16 cellular contexts compared by ENCODE assay signal in genomic region chr7:103532955-103533354, GRCh38.
"Had no signal": no experiment of that assay in that cellular context is flagged by ENCODE, and none has a peak within 500 bp of the region (broad histone marks: within the 10 kb centered on the region; RNA-seq: fewer than 3 reads in every experiment).

No MANE protein-coding gene starts in this region.

- H3K9me3 ChIP-seq: body of pancreas, psoas muscle, sigmoid colon, tibial artery, vagina had no signal

- ATAC-seq: activated T-cell treated with anti-CD3 and anti-CD28 coated beads, Interleukin-2, amount 50 U/mL, for 72 hours; body of pancreas; effector memory CD8-positive, alpha-beta T cell; psoas muscle; WTC11 had no signal

- H3K27ac ChIP-seq: body of pancreas, psoas muscle, sigmoid colon, tibial artery, vagina had no signal

- H3K36me3 ChIP-seq: sigmoid colon, tibial artery, vagina had no signal

- H3K4me1 ChIP-seq: body of pancreas, psoas muscle, sigmoid colon, tibial artery, vagina had no signal

- H3K4me3 ChIP-seq: body of pancreas, psoas muscle, sigmoid colon, tibial artery, vagina had no signal

- DNase-seq: activated CD4-positive, alpha-beta T cell treated with anti-CD3 and anti-CD28 coated beads for 48 hours; activated CD8-positive, alpha-beta memory T cell treated with anti-CD3 and anti-CD28 coated beads, Interleukin-2, amount 50 U/mL, for 48 hours; activated gamma-delta T cell treated with Interleukin-2 at 50 U/mL for 16 hours; activated T-cell treated with anti-CD3 and anti-CD28 coated beads, Interleukin-2, amount 50 U/mL, for 72 hours; amniotic stem cell; body of pancreas; effector memory CD8-positive, alpha-beta T cell; kidney; mesendoderm; occipital lobe; psoas muscle; sigmoid colon; stimulated activated CD4-positive, alpha-beta T cell treated with anti-CD3 and anti-CD28 coated beads, Interleukin-1b, Interleukin-23, amount 100 ng/mL, for 48 hours; tibial artery had no signal

- H3K27me3 ChIP-seq: body of pancreas, sigmoid colon, tibial artery, vagina had no signal
